In genomic region chr3:8301977-8302589, GRCh38 we compare ENCODE assay signal across 10 cellular contexts.
DNase-seq lines count a peak whose midpoint lies in the region; ATAC-seq and TF ChIP-seq lines count a peak whose summit lies in the region.
"Had no signal": no experiment of that assay in that cellular context is flagged by ENCODE, and none has a peak within 500 bp of the region (broad histone marks: within the 10 kb centered on the region; RNA-seq: fewer than 3 reads in every experiment).

No MANE protein-coding gene starts in this region.

- intact Hi-C loops in spleen (cut with DNase I; ENCODE audit: low total_unique reads), result no loop called here

- no peaks in the 10 kb centered on the region for H3K9me2 ChIP-seq in MM.1S (replicated peaks; ENCODE audit: insufficient read depth, low read length)

- H4K20me1 ChIP-seq in MM.1S (ENCODE audit: insufficient read depth, low read length), result no peaks in the 10 kb centered on the region

- H3K9me3 ChIP-seq in CD8-positive, alpha-beta memory T cell (ENCODE audit: low read length), result no peaks in the 10 kb centered on the region
- H3K9me3 ChIP-seq in MM.1S (replicated peaks; ENCODE audit: insufficient read depth, low read length) (no peaks in the 10 kb centered on the region), spleen (no peaks in the 10 kb centered on the region)
- H3K9me3 ChIP-seq: SJCRH30 had no signal

- H3K4me3 ChIP-seq in CD8-positive, alpha-beta memory T cell (ENCODE audit: low read length), result no peak overlapping the region
- no peak overlapping the region for H3K4me3 ChIP-seq in MM.1S (ENCODE audit: low read length)
- no peak overlapping the region for H3K4me3 ChIP-seq in spleen
- H3K4me3 ChIP-seq: SJCRH30 had no signal

- no peaks in the 10 kb centered on the region for H3K9me3 Mint-ChIP-seq in CD8-positive, alpha-beta memory T cell
- H3K9me3 Mint-ChIP-seq in WTC11, result peaks cover 2% of the 10 kb centered on the region; the same call in 1 of the 2 replicates

- no peak for TF ChIP-seq POLR2A in spleen (IDR thresholded peaks at IDR 0.05)

- H3K27me3 ChIP-seq in CD8-positive, alpha-beta memory T cell (ENCODE audit: insufficient read depth, low read length, poor library complexity, severe bottlenecking), result no peaks in the 10 kb centered on the region
- H3K27me3 ChIP-seq in MM.1S (replicated peaks; ENCODE audit: insufficient read depth, low read length), result no peaks in the 10 kb centered on the region
- H3K27me3 ChIP-seq in spleen (replicated peaks in 1 of 7), result no peaks in the 10 kb centered on the region
- H3K27me3 ChIP-seq: SJCRH30 had no signal

- no peaks in the 10 kb centered on the region for H3K36me3 ChIP-seq in CD8-positive, alpha-beta memory T cell (ENCODE audit: insufficient read depth, low read length)
- H3K36me3 ChIP-seq in MM.1S (replicated peaks; ENCODE audit: insufficient read depth, low read length) (no peaks in the 10 kb centered on the region), spleen (no peaks in the 10 kb centered on the region)
- H3K36me3 ChIP-seq: SJCRH30 had no signal

- peaks cover 5 to 6% (median 6%) of the 10 kb centered on the region in 3 donors for H3K4me1 Mint-ChIP-seq in CD8-positive, alpha-beta memory T cell
- peaks cover 17% of the 10 kb centered on the region for H3K4me1 Mint-ChIP-seq in WTC11
- H3K4me1 Mint-ChIP-seq: naive B cell had no signal

- no peaks in the 10 kb centered on the region for H3K36me3 Mint-ChIP-seq in CD8-positive, alpha-beta memory T cell
- H3K36me3 Mint-ChIP-seq in WTC11, result no peaks in the 10 kb centered on the region; the same call in 1 of the 2 replicates
- H3K36me3 Mint-ChIP-seq: naive B cell had no signal

- TF ChIP-seq CTCF in MM.1S (IDR thresholded peaks at IDR 0.05; ENCODE audit: low read length) (peak; percentile 47), WTC11 (IDR thresholded peaks at IDR 0.05) (0 out of 2 replicates have a peak, but pooled peaks have one; percentile 46), spleen (IDR thresholded peaks at IDR 0.05 in 8 of 11, conservative IDR thresholded peaks at IDR 0.05 in 3 of 11) (peak in 9 of 11 experiments; percentile 8 to 73 (median 51))

- peaks cover 0 to 2% of the 10 kb centered on the region in 2 donors for H3K27me3 Mint-ChIP-seq in CD8-positive, alpha-beta memory T cell
- no peaks in the 10 kb centered on the region; the same call in 1 of the 2 replicates for H3K27me3 Mint-ChIP-seq in WTC11 (ENCODE audit: low read depth)

- H3K79me2 ChIP-seq in MM.1S (ENCODE audit: low read length), result no peaks in the 10 kb centered on the region

- WGBS in spleen, 5 donors, result 13 to 20% (median 15%) methylated on average over 6 of the region's 6 CpGs

- H3F3A ChIP-seq in MM.1S (ENCODE audit: insufficient read depth, low read length), result no peaks in the 10 kb centered on the region

- DNase-seq in CD8-positive, alpha-beta memory T cell, result peak in 2 of 5 donors; percentile 23 to 25
- DNase-seq in MM.1S (peak; percentile 40), WTC11 (ENCODE audit: low spot score) (no peak), hepatic stellate cell (ENCODE audit: low spot score) (peak; percentile 21), spleen (no peak)
- DNase-seq in activated CD4-positive, CD25-positive, alpha-beta regulatory T cell treated with anti-CD3 and anti-CD28 coated beads, Interleukin-2, amount 50 U/mL, for 72 hours, result no peak
- DNase-seq: naive B cell had no signal

- H3K4me2 ChIP-seq in MM.1S (ENCODE audit: low read depth, low read length), result no peak overlapping the region

- no peak overlapping the region for H3K27ac ChIP-seq in CD8-positive, alpha-beta memory T cell (ENCODE audit: low read depth, low read length)
- H3K27ac ChIP-seq in MM.1S (ENCODE audit: low read length), result no peak overlapping the region
- no peak overlapping the region for H3K27ac ChIP-seq in spleen
- H3K27ac ChIP-seq: SJCRH30 had no signal

- ATAC-seq in GM19035 (IDR thresholded peaks at IDR 0.05; ENCODE audit: unreplicated experiment) (peak; percentile 71), WTC11 (peak; percentile 63), GM21423 (IDR thresholded peaks at IDR 0.05; ENCODE audit: unreplicated experiment) (no peak)

- CTCF ChIA-PET in CD8-positive, alpha-beta memory T cell (lab: Charles Lee), result interaction anchor here (0.6 to 3.7 kb wide), 9 partner anchors 9 to 115 kb away, joined by 3 to 17 read pairs (median 4); no protein-coding TSS in a partner anchor
- CTCF ChIA-PET in WTC11 (lab: Charles Lee), result interaction anchor here (0.6 to 2.8 kb wide), 19 partner anchors 10 to 996 kb away, joined by 3 to 15 read pairs (median 4); no protein-coding TSS in a partner anchor

- H2AFZ ChIP-seq in MM.1S (ENCODE audit: low read length), result no peak overlapping the region

- no peaks in the 10 kb centered on the region for H3K4me1 ChIP-seq in CD8-positive, alpha-beta memory T cell (ENCODE audit: insufficient read depth, low read length)
- H3K4me1 ChIP-seq in MM.1S (ENCODE audit: low read length) (no peaks in the 10 kb centered on the region), spleen (no peaks in the 10 kb centered on the region)
- H3K4me1 ChIP-seq: SJCRH30 had no signal

- POLR2A ChIA-PET in CD8-positive, alpha-beta memory T cell (lab: Charles Lee), result no interaction called here
- POLR2A ChIA-PET in WTC11 (lab: Charles Lee), result no interaction called here

- H3K9ac ChIP-seq in MM.1S (ENCODE audit: low read length), result no peak overlapping the region

- peak overlapping the region in 5 of 8 donors; percentile 13 to 84 (median 58) for H3K27ac Mint-ChIP-seq in CD8-positive, alpha-beta memory T cell
- no peak overlapping the region for H3K27ac Mint-ChIP-seq in WTC11

- no peak overlapping the region for H3K4me3 Mint-ChIP-seq in CD8-positive, alpha-beta memory T cell
- H3K4me3 Mint-ChIP-seq in WTC11, result no peak overlapping the region
- H3K4me3 Mint-ChIP-seq: naive B cell had no signal

TF ChIP-seq in WTC11, 78 proteins besides CTCF, POLR2A, EP300 and RAD21:
- TF ChIP-seq NR2C2 (CRISPR knock-in tag; IDR thresholded peaks at IDR 0.05) (no peak), FOXP4 (CRISPR knock-in tag; IDR thresholded peaks at IDR 0.05) (no peak), ZNF512 (CRISPR knock-in tag; IDR thresholded peaks at IDR 0.05; ENCODE audit: borderline replicate concordance) (no peak), CBFB (CRISPR knock-in tag; IDR thresholded peaks at IDR 0.05; ENCODE audit: low read depth) (no peak), AR (CRISPR knock-in tag; IDR thresholded peaks at IDR 0.05) (no peak), JUN (CRISPR knock-in tag; IDR thresholded peaks at IDR 0.05) (no peak), OVOL2 (CRISPR knock-in tag; IDR thresholded peaks at IDR 0.05; ENCODE audit: borderline replicate concordance) (no peak), NFATC4 (CRISPR knock-in tag; IDR thresholded peaks at IDR 0.05) (no peak)

Comparison
In these comparisons a context has a peak if more than half of its experiments do, and no peak if none do; other contexts are left out.
1. DNase-seq: peak in MM.1S (single experiment) and hepatic stellate cell (single experiment); none in WTC11 (single experiment), spleen (single experiment) and activated CD4-positive, CD25-positive, alpha-beta regulatory T cell treated with anti-CD3 and anti-CD28 coated beads, Interleukin-2, amount 50 U/mL, for 72 hours (single experiment).
2. Peak in every context shown above with its lines, with median percentiles within 50 percentile points of each other: CTCF ChIP-seq.